18 cellular contexts compared by ENCODE assay signal in genomic region chr2:239780236-239780997, GRCh38.
"Had no signal": no experiment of that assay in that cellular context is flagged by ENCODE, and none has a peak within 500 bp of the region (broad histone marks: within the 10 kb centered on the region; RNA-seq: fewer than 3 reads in every experiment).

No MANE protein-coding gene starts in this region.

- H3K9ac ChIP-seq: parathyroid adenoma had no signal

- H3K4me1 ChIP-seq: body of pancreas, lower lobe of right lung, parathyroid adenoma had no signal

- H3K9me3 ChIP-seq: body of pancreas, lower lobe of right lung had no signal

- H3K79me2 ChIP-seq: parathyroid adenoma had no signal

- H3K9me3 Mint-ChIP-seq: activated naive CD4-positive, alpha-beta T cell treated with anti-CD3 and anti-CD28 coated beads, Interleukin-2, amount 50 U/mL, for 72 hours; central memory CD8-positive, alpha-beta T cell; T-helper 1 cell treated with Interleukin-12 subunit alpha and Interleukin-12 subunit beta and Interleukin-4 antibody, amounts not matched to agents 30 μg/mL and 1 μg/mL, for 36 hours had no signal

- H3K36me3 Mint-ChIP-seq: mesothelial cell of epicardium had no signal

- H3K27ac Mint-ChIP-seq: activated CD4-positive, alpha-beta T cell treated with anti-CD3 and anti-CD28 coated beads for 36 hours; activated CD8-positive, alpha-beta T cell treated with anti-CD3 and anti-CD28 coated beads, Interleukin-2, amount 10 ng/mL, durations not matched to agents 7 days and 5 days; activated naive CD4-positive, alpha-beta T cell treated with anti-CD3 and anti-CD28 coated beads, Interleukin-2, amount 50 U/mL, for 72 hours; mesothelial cell of epicardium; T-helper 1 cell treated with Interleukin-12 subunit alpha and Interleukin-12 subunit beta and Interleukin-4 antibody, amounts not matched to agents 30 μg/mL and 1 μg/mL, for 36 hours had no signal

- DNase-seq: activated CD4-positive, alpha-beta T cell treated with anti-CD3 and anti-CD28 coated beads for 36 hours; activated CD8-positive, alpha-beta T cell treated with anti-CD3 and anti-CD28 coated beads, Interleukin-2, amount 10 ng/mL, durations not matched to agents 7 days and 5 days; activated effector memory CD4-positive, alpha-beta T cell treated with Interleukin-2 at 50 U/mL for 16 hours; amniotic stem cell; body of pancreas; effector memory CD4-positive, alpha-beta T cell; stimulated activated CD4-positive, alpha-beta T cell treated with anti-CD3 and anti-CD28 coated beads, Interleukin-15, amount 100 ng/mL, for 24 hours; stimulated activated CD4-positive, alpha-beta T cell treated with anti-CD3 and anti-CD28 coated beads, Interleukin-4, amount 100 ng/mL, for 1 hour; stimulated activated CD8-positive, alpha-beta memory T cell treated with anti-CD3 and anti-CD28 coated beads, Interleukin-4, amount 100 ng/mL, for 48 hours; stimulated activated naive CD4-positive, alpha-beta T cell treated with Interleukin-2 at 50 U/mL for 16 hours had no signal

- H3K27ac ChIP-seq: body of pancreas, epithelial cell of prostate, lower lobe of right lung, parathyroid adenoma had no signal

- H3K27me3 ChIP-seq: body of pancreas had no signal

- H3K4me1 Mint-ChIP-seq: activated CD4-positive, alpha-beta T cell treated with anti-CD3 and anti-CD28 coated beads for 36 hours; central memory CD8-positive, alpha-beta T cell had no signal

- H3K4me3 Mint-ChIP-seq: activated CD4-positive, alpha-beta T cell treated with anti-CD3 and anti-CD28 coated beads for 36 hours; activated CD8-positive, alpha-beta T cell treated with anti-CD3 and anti-CD28 coated beads, Interleukin-2, amount 10 ng/mL, durations not matched to agents 7 days and 5 days; central memory CD8-positive, alpha-beta T cell; mesothelial cell of epicardium; T-helper 1 cell treated with Interleukin-12 subunit alpha and Interleukin-12 subunit beta and Interleukin-4 antibody, amounts not matched to agents 30 μg/mL and 1 μg/mL, for 36 hours had no signal

- H3K36me3 ChIP-seq: lower lobe of right lung had no signal

- FAIRE-seq: frontal cortex had no signal

- H2AFZ ChIP-seq: parathyroid adenoma had no signal

- H3K4me3 ChIP-seq: body of pancreas, lower lobe of right lung had no signal

- ATAC-seq: activated CD4-positive, alpha-beta T cell treated with anti-CD3 and anti-CD28 coated beads for 36 hours; activated CD8-positive, alpha-beta T cell treated with anti-CD3 and anti-CD28 coated beads, Interleukin-2, amount 10 ng/mL, durations not matched to agents 7 days and 5 days; activated naive CD4-positive, alpha-beta T cell treated with anti-CD3 and anti-CD28 coated beads, Interleukin-2, amount 50 U/mL, for 72 hours; body of pancreas had no signal
